Comparison of ENCODE assay signal across 8 cellular contexts in genomic region chr17:17028059-17028877, GRCh38. TPM values are rescaled to one million over a fixed set of nuclear protein-coding genes. Genes with fewer than 3 reads are reported as not detected.
DNase-seq lines count a peak whose midpoint lies in the region; ATAC-seq and TF ChIP-seq lines count a peak whose summit lies in the region.

No MANE protein-coding gene starts in this region.

- intact Hi-C loops in psoas muscle (cut with DNase I): no loop called here

- H3K4me3 ChIP-seq in SJSA1: no peak overlapping the region
- no peak overlapping the region for H3K4me3 ChIP-seq in psoas muscle

- H3K9me3 ChIP-seq in SJSA1 (replicated peaks): no peaks in the 10 kb centered on the region
- no peaks in the 10 kb centered on the region for H3K9me3 ChIP-seq in psoas muscle

- DNase-seq in HCEC 1CT (peak; percentile 70), SJSA1 (ENCODE audit: low read depth in 1 of 2, low spot score in 2 of 2) (peak; percentile 91 to 99), globus pallidus (ENCODE audit: low spot score) (peak; percentile 29), psoas muscle (peak; percentile 69 to 81), retina (no peak), NCI-H2171 (lab: John Stamatoyannopoulos, UW) (no peak)
- no peak for DNase-seq in stimulated activated CD4-positive, alpha-beta T cell treated with anti-CD3 and anti-CD28 coated beads, Interleukin-1b, Interleukin-23, amount 100 ng/mL, for 48 hours

- ATAC-seq in psoas muscle (peak; percentile 21 to 47 (median 33)), HG03139 (IDR thresholded peaks at IDR 0.05; ENCODE audit: unreplicated experiment) (no peak)

- H3K36me3 ChIP-seq in SJSA1 (no peaks in the 10 kb centered on the region), psoas muscle (ENCODE audit: insufficient read depth in 1 of 2, low read depth in 1 of 2) (no peaks in the 10 kb centered on the region)

- 60 to 68% (median 63%) methylated on average over 11 to 12 of the region's 12 CpGs for WGBS in psoas muscle, 3 donors

- peaks cover 71% of the 10 kb centered on the region for H3K4me1 ChIP-seq in SJSA1 (replicated peaks)
- peaks cover 18% of the 10 kb centered on the region for H3K4me1 ChIP-seq in psoas muscle

- H3K27ac ChIP-seq in SJSA1 (peak overlapping the region; percentile 71), psoas muscle (no peak overlapping the region)

- H3K27me3 ChIP-seq in SJSA1 (replicated peaks): no peaks in the 10 kb centered on the region
- H3K27me3 ChIP-seq in psoas muscle (ENCODE audit: insufficient read depth in 3 of 3, low read length in 2 of 3): no peaks in the 10 kb centered on the region

- TF ChIP-seq CTCF in psoas muscle (IDR thresholded peaks at IDR 0.05): no peak

RNA-seq across cellular contexts. Expression of gene MPRIP, which starts 14.0 kb away (rescaled TPM):
- 193 and 199 TPM in 2 replicates for total RNA-seq in SJSA1 (2014; rRNA removed; shearing (Covaris generic))
- total RNA-seq in psoas muscle: 100 to 1,000 TPM; 228 to 322 (median 258) TPM
- polyA plus RNA-seq in psoas muscle: 100 to 1,000 TPM; 142 to 270 (median 184) TPM

RNA-seq across cellular contexts. Expression of gene TNFRSF13B, which starts 56.4 kb away (rescaled TPM):
- not detected in 2 replicates for total RNA-seq in SJSA1 (2014; rRNA removed; shearing (Covaris generic))
- total RNA-seq in psoas muscle: not detected
- polyA plus RNA-seq in psoas muscle: not detected

Comparison
In these comparisons a context has a peak if more than half of its experiments do, and no peak if none do; other contexts are left out.
1. DNase-seq: peak in HCEC 1CT (single experiment), SJSA1 (2 of 2), globus pallidus (single experiment) and psoas muscle (2 of 2); none in retina (single experiment), NCI-H2171 (single experiment) and stimulated activated CD4-positive, alpha-beta T cell treated with anti-CD3 and anti-CD28 coated beads, Interleukin-1b, Interleukin-23, amount 100 ng/mL, for 48 hours (single experiment).